In genomic region chr11:26993965-26994446, GRCh38 we compare ENCODE assay signal across 9 cellular contexts. TPM values are rescaled to one million over a fixed set of nuclear protein-coding genes. Genes with fewer than 3 reads are reported as not detected.
DNase-seq lines count a peak whose midpoint lies in the region; ATAC-seq, FAIRE-seq and TF ChIP-seq lines count a peak whose summit lies in the region.
"Had no signal": no experiment of that assay in that cellular context is flagged by ENCODE, and none has a peak within 500 bp of the region (broad histone marks: within the 10 kb centered on the region; RNA-seq: fewer than 3 reads in every experiment).

Gene FIBIN (plus strand): TSS chr11:26994112. CDS start chr11:26994527, 415 bp downstream.

- H3K36me3 Mint-ChIP-seq in endodermal cell (ENCODE audit: low read depth) = no peaks in the 10 kb centered on the region
- H3K36me3 Mint-ChIP-seq: activated naive CD8-positive, alpha-beta T cell treated with anti-CD3 and anti-CD28 coated beads for 36 hours had no signal

- H3K27ac ChIP-seq in endodermal cell (ENCODE audit: low read depth, low read length) (no peak within 1 kb of the TSS), lower lobe of right lung (peak within 1 kb of the TSS; percentile 80), thoracic aorta (peak within 1 kb of the TSS; percentile 94 to 98)

- H3K27me3 ChIP-seq in MG63 (no peaks in the 10 kb centered on the region), endodermal cell (ENCODE audit: control insufficient read depth, insufficient read depth, low read length, poor library complexity, severe bottlenecking) (no peaks in the 10 kb centered on the region), lower lobe of right lung (ENCODE audit: low read depth) (no peaks in the 10 kb centered on the region), thoracic aorta (replicated peaks; ENCODE audit: insufficient read depth) (no peaks in the 10 kb centered on the region)

- H3K4me3 ChIP-seq in MG63 = peak within 1 kb of the TSS; percentile 41
- H3K4me3 ChIP-seq in endodermal cell (ENCODE audit: low read length) = no peak within 1 kb of the TSS
- H3K4me3 ChIP-seq in lower lobe of right lung = peak within 1 kb of the TSS; percentile 54
- peak within 1 kb of the TSS; percentile 95 for H3K4me3 ChIP-seq in thoracic aorta

- intact Hi-C loops in lower lobe of right lung (cut with DNase I) = no loop called here

- TF ChIP-seq CTCF in endodermal cell (conservative IDR thresholded peaks at IDR 0.05) = peak; percentile 7
- no peak for TF ChIP-seq CTCF in lower lobe of right lung (IDR thresholded peaks at IDR 0.05)
- TF ChIP-seq CTCF in thoracic aorta (IDR thresholded peaks at IDR 0.05) = peak; percentile 11

- DNase-seq in MG63 = peak; percentile 7
- peak; percentile 77 for DNase-seq in endodermal cell
- DNase-seq in lower lobe of right lung = peak; percentile 46
- DNase-seq in thoracic aorta (ENCODE audit: low spot score) = no peak
- no peak for DNase-seq in RCC 7860 (ENCODE audit: low spot score)
- DNase-seq: activated naive CD8-positive, alpha-beta T cell treated with anti-CD3 and anti-CD28 coated beads for 36 hours had no signal

- no peak for FAIRE-seq in RCC 7860 (lab: Jason Lieb, UNC)

- H3K4me1 ChIP-seq in endodermal cell (ENCODE audit: control insufficient read depth, insufficient read depth, low read length) (no peaks in the 10 kb centered on the region), lower lobe of right lung (no peaks in the 10 kb centered on the region), thoracic aorta (ENCODE audit: control insufficient read depth in 1 of 2, low read depth in 2 of 2) (peaks cover 20 to 34% of the 10 kb centered on the region in 2 donors)

- H3K27me3 Mint-ChIP-seq in endodermal cell (ENCODE audit: insufficient read depth) = peaks cover 35% of the 10 kb centered on the region

- no peaks in the 10 kb centered on the region for H3K9me3 Mint-ChIP-seq in endodermal cell
- H3K9me3 Mint-ChIP-seq: activated naive CD8-positive, alpha-beta T cell treated with anti-CD3 and anti-CD28 coated beads for 36 hours had no signal

- peak; percentile 53 to 66 for ATAC-seq in lower lobe of right lung
- ATAC-seq in thoracic aorta (ENCODE audit: insufficient number of reproducible peaks, low FRiP score, low read depth) = peak; percentile 50
- no peak for ATAC-seq in HG03025 (IDR thresholded peaks at IDR 0.05; ENCODE audit: low FRiP score, unreplicated experiment)
- ATAC-seq in GM21381 (IDR thresholded peaks at IDR 0.05; ENCODE audit: unreplicated experiment) = no peak
- no peak for ATAC-seq in GM19023 (IDR thresholded peaks at IDR 0.05; ENCODE audit: unreplicated experiment)

- H3K4me1 Mint-ChIP-seq in endodermal cell = peaks cover 3% of the 10 kb centered on the region
- H3K4me1 Mint-ChIP-seq: activated naive CD8-positive, alpha-beta T cell treated with anti-CD3 and anti-CD28 coated beads for 36 hours had no signal

- no peak within 1 kb of the TSS for H3K27ac Mint-ChIP-seq in endodermal cell
- H3K27ac Mint-ChIP-seq: activated naive CD8-positive, alpha-beta T cell treated with anti-CD3 and anti-CD28 coated beads for 36 hours had no signal

- WGBS in endodermal cell (ENCODE audit: insufficient coverage in 1 of 2, insufficient read length in 1 of 2), 2 experiments = 66 to 87% methylated on average over 12 to 21 of the region's 21 CpGs

- no peaks in the 10 kb centered on the region for H3K9me3 ChIP-seq in MG63
- no peaks in the 10 kb centered on the region for H3K9me3 ChIP-seq in endodermal cell (ENCODE audit: control insufficient read depth, low read length)
- H3K9me3 ChIP-seq in lower lobe of right lung = no peaks in the 10 kb centered on the region
- no peaks in the 10 kb centered on the region for H3K9me3 ChIP-seq in thoracic aorta

- no peak within 1 kb of the TSS for H3K9ac ChIP-seq in endodermal cell (ENCODE audit: extremely low read depth, low read length, poor library complexity, severe bottlenecking)

- peak within 1 kb of the TSS; percentile 48 for H3K4me3 Mint-ChIP-seq in endodermal cell
- H3K4me3 Mint-ChIP-seq: activated naive CD8-positive, alpha-beta T cell treated with anti-CD3 and anti-CD28 coated beads for 36 hours had no signal

- H3K36me3 ChIP-seq in MG63 (no peaks in the 10 kb centered on the region), endodermal cell (ENCODE audit: control insufficient read depth, insufficient read depth, low read length) (no peaks in the 10 kb centered on the region), lower lobe of right lung (no peaks in the 10 kb centered on the region), thoracic aorta (peaks cover 3% of the 10 kb centered on the region)

RNA-seq across cellular contexts. Expression of gene FIBIN, which starts in this region (rescaled TPM):
- total RNA-seq in MG63 (2014; rRNA removed; shearing (Covaris generic); ENCODE audit: low replicate concordance) = 2.3 and 3.4 TPM in 2 replicates
- total RNA-seq in endodermal cell (not detected), lower lobe of right lung (27.8 TPM), thoracic aorta (100 to 1,000 TPM; 153 to 278 TPM)
- polyA plus RNA-seq in endodermal cell (2013, experiment 1 of 2) = 3.4 TPM
- polyA plus RNA-seq in endodermal cell (2013, experiment 2 of 2) = 2.9 TPM
- total RNA-seq: activated naive CD8-positive, alpha-beta T cell treated with anti-CD3 and anti-CD28 coated beads for 36 hours had no signal

Comparison
In these comparisons a context has a peak if more than half of its experiments do, and no peak if none do; other contexts are left out.
1. DNase-seq: peak in MG63 (single experiment), endodermal cell (single experiment) and lower lobe of right lung (single experiment); none in thoracic aorta (single experiment) and RCC 7860 (single experiment).
2. ATAC-seq: peak in lower lobe of right lung (2 of 2) and thoracic aorta (single experiment); none in HG03025 (single experiment), GM21381 (single experiment) and GM19023 (single experiment).